In the genomic region with DNA sequence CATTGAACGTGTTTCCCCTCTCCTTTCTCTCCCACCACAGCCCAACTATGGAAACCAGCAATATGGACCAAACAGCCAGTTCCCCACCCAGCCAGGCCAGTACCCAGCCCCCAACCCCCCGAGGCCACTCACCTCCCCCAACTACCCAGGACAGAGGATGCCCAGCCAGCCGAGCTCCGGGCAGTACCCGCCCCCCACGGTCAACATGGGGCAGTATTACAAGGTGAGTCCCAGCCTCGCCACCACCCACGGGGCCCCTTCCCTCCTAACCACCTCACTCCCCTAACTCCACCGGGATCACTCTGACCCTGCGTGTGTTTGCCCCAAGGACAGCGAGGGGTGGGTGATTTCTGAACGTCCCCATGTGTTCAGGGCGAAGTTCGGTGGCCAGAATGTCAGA, we compare ENCODE assay signal across 25 cellular contexts.
"Had no signal": no experiment of that assay in that cellular context is flagged by ENCODE, and none has a peak within 500 bp of the region (broad histone marks: within the 10 kb centered on the region; RNA-seq: fewer than 3 reads in every experiment).

No MANE protein-coding gene starts in this region.

- H3K27me3 ChIP-seq: breast epithelium, heart right ventricle had no signal

- H3K4me3 Mint-ChIP-seq: activated CD4-positive, alpha-beta T cell treated with anti-CD3 and anti-CD28 coated beads for 36 hours; activated naive CD8-positive, alpha-beta T cell treated with anti-CD3 and anti-CD28 coated beads for 36 hours; activated T-cell treated with anti-CD3 and anti-CD28 coated beads, Interleukin-2, amount 50 U/mL, for 24 hours; neural crest cell; T-helper 1 cell treated with Interleukin-12 subunit alpha and Interleukin-12 subunit beta and Interleukin-4 antibody, amounts not matched to agents 30 μg/mL and 1 μg/mL, for 36 hours; WTC11 had no signal

- H3K4me1 Mint-ChIP-seq: neural crest cell, WTC11 had no signal

- DNase-seq: activated CD4-positive, alpha-beta T cell treated with anti-CD3 and anti-CD28 coated beads for 36 hours; activated CD4-positive, alpha-beta T cell treated with anti-CD3 and anti-CD28 coated beads, Interleukin-2, amount 50 U/mL, for 4 hours; activated CD8-positive, alpha-beta memory T cell treated with anti-CD3 and anti-CD28 coated beads for 24 hours; activated CD8-positive, alpha-beta memory T cell treated with anti-CD3 and anti-CD28 coated beads, Interleukin-2, amount 50 U/mL, for 4 hours; activated naive CD4-positive, alpha-beta T cell treated with Interleukin-2 at 50 U/mL for 16 hours; activated naive CD8-positive, alpha-beta T cell treated with anti-CD3 and anti-CD28 coated beads for 36 hours; activated T-cell treated with anti-CD3 and anti-CD28 coated beads, Interleukin-2, amount 50 U/mL, for 24 hours; amniotic stem cell; cerebellar nuclear complex; cortex of kidney; foreskin fibroblast; heart right ventricle; kidney; lower lobe of right lung; naive thymus-derived CD4-positive, alpha-beta T cell; retina; stimulated activated CD4-positive, alpha-beta T cell treated with anti-CD3 and anti-CD28 coated beads, Interleukin-12 subunit alpha, Interleukin-12 subunit beta, amount 100 ng/mL, for 4 hours; T1000; trophoblast cell had no signal

- ATAC-seq: activated CD4-positive, alpha-beta T cell treated with anti-CD3 and anti-CD28 coated beads for 36 hours; heart right ventricle; left lobe of liver; WTC11 had no signal

- H3K9me3 Mint-ChIP-seq: activated naive CD8-positive, alpha-beta T cell treated with anti-CD3 and anti-CD28 coated beads for 36 hours; activated T-cell treated with anti-CD3 and anti-CD28 coated beads, Interleukin-2, amount 50 U/mL, for 24 hours; naive thymus-derived CD4-positive, alpha-beta T cell; neural crest cell; T-helper 1 cell treated with Interleukin-12 subunit alpha and Interleukin-12 subunit beta and Interleukin-4 antibody, amounts not matched to agents 30 μg/mL and 1 μg/mL, for 36 hours; WTC11 had no signal

- H3K27ac Mint-ChIP-seq: activated naive CD8-positive, alpha-beta T cell treated with anti-CD3 and anti-CD28 coated beads for 36 hours; progenitor cell of endocrine pancreas; WTC11 had no signal

- H3K27me3 Mint-ChIP-seq: activated CD4-positive, alpha-beta T cell treated with anti-CD3 and anti-CD28 coated beads for 36 hours; activated naive CD8-positive, alpha-beta T cell treated with anti-CD3 and anti-CD28 coated beads for 36 hours; activated T-cell treated with anti-CD3 and anti-CD28 coated beads, Interleukin-2, amount 50 U/mL, for 24 hours; naive thymus-derived CD4-positive, alpha-beta T cell; progenitor cell of endocrine pancreas had no signal
